In genomic region chr5:33489481-33490067, GRCh38 we compare ENCODE assay signal across 23 cellular contexts. TPM values are rescaled to one million over a fixed set of nuclear protein-coding genes. Genes with fewer than 3 reads are reported as not detected.
DNase-seq lines count a peak whose midpoint lies in the region; ATAC-seq, FAIRE-seq and TF ChIP-seq lines count a peak whose summit lies in the region.
"Had no signal": no experiment of that assay in that cellular context is flagged by ENCODE, and none has a peak within 500 bp of the region (broad histone marks: within the 10 kb centered on the region; RNA-seq: fewer than 3 reads in every experiment).

No MANE protein-coding gene starts in this region.

- H2BK12ac ChIP-seq in H9 (ENCODE audit: insufficient read length, low read depth, low read length) = no peak overlapping the region

- FAIRE-seq in K562 (lab: Jason Lieb, UNC) = no peak
- FAIRE-seq in H54 (lab: Jason Lieb, UNC) = no peak
- FAIRE-seq: GM12878, GM19239, HepG2 had no signal

- H3K23ac ChIP-seq in H9 (ENCODE audit: insufficient read length, low read depth, low read length) = no peak overlapping the region

- no peak overlapping the region for H2BK15ac ChIP-seq in H9 (ENCODE audit: low read depth, low read length)

- no peak overlapping the region for H3K4me3 Mint-ChIP-seq in H9
- H3K4me3 Mint-ChIP-seq: CD4-positive, CD25-positive, alpha-beta regulatory T cell; CD8-positive, alpha-beta memory T cell; HFFc6; IgD-negative memory B cell had no signal

- H2AFZ ChIP-seq in H9 (ENCODE audit: low read length) = no peak overlapping the region
- no peak overlapping the region for H2AFZ ChIP-seq in K562 (ENCODE audit: low read depth, low read length)

- no peak overlapping the region for H3T11ph ChIP-seq in H9 (ENCODE audit: low read length)

- DNase-seq in H9 = peak; percentile 56
- no peak for DNase-seq in K562 (ENCODE audit: extremely low read depth in 1 of 4, low spot score in 3 of 4)
- DNase-seq in left colon = peak in 1 of 2 donors; percentile 20
- no peak for DNase-seq in GM19238 (ENCODE audit: insufficient read length, low spot score)
- no peak for DNase-seq in H54 (ENCODE audit: insufficient read length, low spot score)
- DNase-seq: ACHN; BE2C; CD4-positive, CD25-positive, alpha-beta regulatory T cell; CD8-positive, alpha-beta memory T cell; COR-L47; DMS 273 treated with DMSO at 0.1 percent for 48 hours; DMS53; DND-41; EL; GOT3; HCEC 1CT; HFFc6; KG1 had no signal

- H3K14ac ChIP-seq in H9 (ENCODE audit: insufficient read depth, low read length) = no peak overlapping the region

- H2AK5ac ChIP-seq in H9 (ENCODE audit: insufficient read length, low read length) = no peak overlapping the region

- H3K23me2 ChIP-seq in H9 (ENCODE audit: insufficient read length, low read depth, low read length, poor library complexity, severe bottlenecking) = no peaks in the 10 kb centered on the region

- ATAC-seq in K562 (no peak), left colon (peak; percentile 81), GM21447 (IDR thresholded peaks at IDR 0.05; ENCODE audit: unreplicated experiment) (no peak)
- ATAC-seq: GM12878, HepG2 had no signal

- no peak overlapping the region for H3K4me2 ChIP-seq in H9 (ENCODE audit: insufficient read depth, insufficient read length, low read length)
- no peak overlapping the region for H3K4me2 ChIP-seq in K562 (ENCODE audit: insufficient read depth, low read length)

- H3K9ac ChIP-seq in H9 (ENCODE audit: extremely low read depth, insufficient read length, low read length) (no peak overlapping the region), K562 (ENCODE audit: insufficient read depth in 1 of 2, low read depth in 2 of 2, low read length in 2 of 2) (no peak overlapping the region)

- no peak overlapping the region for H4K5ac ChIP-seq in H9 (ENCODE audit: insufficient read length, low read depth, low read length)

- no peak for TF ChIP-seq RAD21 in K562 (CRISPR knock-in tag; conservative IDR thresholded peaks at IDR 0.05 in 1 of 2, IDR thresholded peaks at IDR 0.05 in 1 of 2)

- WGBS in H9 (ENCODE audit: extremely low coverage, insufficient read length, low lambda C conversion rate) = no CpG with 5 or more reads among the region's 6 CpGs
- 15% methylated on average over 6 of the region's 6 CpGs for WGBS in K562 (ENCODE audit: insufficient coverage, low coverage, missing lambda C conversion rate)

- CTCF ChIA-PET in K562 (lab: Yijun Ruan, JAX; ENCODE audit: low intra/inter-chr PET ratio) = no interaction called here

- H3K27me3 ChIP-seq in H9 (ENCODE audit: insufficient read depth, low read length) (no peaks in the 10 kb centered on the region), K562 (ENCODE audit: control insufficient read depth in 2 of 2, insufficient read depth in 2 of 2, low read length in 2 of 2) (peaks cover 0 to 7% of the 10 kb centered on the region in 2 experiments; a peak in 1 of 5 replicates)
- H3K27me3 ChIP-seq: BE2C had no signal

- no peak overlapping the region for H4K91ac ChIP-seq in H9 (ENCODE audit: insufficient read length, low read depth, low read length)

- POLR2A ChIA-PET in K562 (lab: Yijun Ruan, JAX) = interaction anchor here (0.9 to 2.9 kb wide), 2 partner anchors 12 to 28 kb away, joined by 3 to 10 read pairs; no protein-coding TSS in a partner anchor

- H2BK120ac ChIP-seq in H9 (ENCODE audit: low read depth, low read length, poor library complexity, severe bottlenecking) = no peak overlapping the region

- peaks cover 2 to 5% of the 10 kb centered on the region in 2 experiments; a peak in 4 of 5 replicates for H3K9me3 Mint-ChIP-seq in H9
- H3K9me3 Mint-ChIP-seq: CD4-positive, CD25-positive, alpha-beta regulatory T cell; CD8-positive, alpha-beta memory T cell; HFFc6; IgD-negative memory B cell had no signal

- H3K4me3 ChIP-seq in K562 = no peak overlapping the region
- H3K4me3 ChIP-seq: GM12878 had no signal

- TF ChIP-seq POLR2A in K562 (conservative IDR thresholded peaks at IDR 0.05) (no peak), H54 (IDR thresholded peaks at IDR 0.05; ENCODE audit: low read depth, low read length) (no peak)

- H3K18ac ChIP-seq in H9 (ENCODE audit: insufficient read length, low read depth, low read length) = no peak overlapping the region

- H3K36me3 Mint-ChIP-seq in H9 (ENCODE audit: insufficient read depth in 1 of 3, low read depth in 3 of 3) = peaks cover 6 to 20% (median 13%) of the 10 kb centered on the region in 3 experiments
- H3K36me3 Mint-ChIP-seq: CD4-positive, CD25-positive, alpha-beta regulatory T cell; CD8-positive, alpha-beta memory T cell; IgD-negative memory B cell had no signal

- no peak overlapping the region for H2BK5ac ChIP-seq in H9 (ENCODE audit: insufficient read length, low read length)

- in situ Hi-C loops in K562 (cut with MboI) = no loop called here

- no TSS peak for BruUV-seq in K562 (replicated peaks; lab: Mats Ljungman, UMichigan)

- H3K79me2 ChIP-seq in H9 (ENCODE audit: insufficient read depth, low read length) = no peaks in the 10 kb centered on the region
- no peaks in the 10 kb centered on the region for H3K79me2 ChIP-seq in K562 (ENCODE audit: control insufficient read depth, insufficient read depth, low read length)

- intact Hi-C loops in K562 (cut with micrococcal nuclease) = no loop called here
- intact Hi-C loops in left colon (cut with DNase I, micrococcal nuclease) = no loop called here

- H3K36me3 ChIP-seq in K562 (ENCODE audit: control insufficient read depth, insufficient read depth, low read length) = no peaks in the 10 kb centered on the region
- H3K36me3 ChIP-seq: BE2C had no signal

- H3K79me1 ChIP-seq in H9 (ENCODE audit: insufficient read depth, low read depth, low read length, poor library complexity, severe bottlenecking) = no peaks in the 10 kb centered on the region

- no peaks in the 10 kb centered on the region for H3K9me1 ChIP-seq in K562 (ENCODE audit: control insufficient read depth, insufficient read depth, low read length)

- no peak overlapping the region; a peak in 1 of 7 replicates for H3K27ac Mint-ChIP-seq in H9
- H3K27ac Mint-ChIP-seq: CD4-positive, CD25-positive, alpha-beta regulatory T cell; HFFc6; IgD-negative memory B cell had no signal

- TF ChIP-seq CTCF in H9 (conservative IDR thresholded peaks at IDR 0.05) (no peak), K562 (IDR thresholded peaks at IDR 0.05 in 2 of 3, conservative IDR thresholded peaks at IDR 0.05 in 1 of 3; ENCODE audit: insufficient read depth in 2 of 3, low read depth in 1 of 3, low read length in 3 of 3) (no peak)

- H3K9me3 ChIP-seq in H9 (ENCODE audit: control insufficient read depth, low read depth, low read length) = no peaks in the 10 kb centered on the region
- H3K9me3 ChIP-seq in K562 (replicated peaks; ENCODE audit: control insufficient read depth, insufficient read depth, low read depth, low read length) = no peaks in the 10 kb centered on the region
- H3K9me3 ChIP-seq: BE2C had no signal

- H2BK20ac ChIP-seq in H9 (ENCODE audit: low read depth, low read length, poor library complexity, severe bottlenecking) = no peak overlapping the region

- no peak for TF ChIP-seq EP300 in K562 (IDR thresholded peaks at IDR 0.05; ENCODE audit: low read length)

- H3K27ac ChIP-seq in H9 (ENCODE audit: insufficient read length, low read depth, low read length) (no peak overlapping the region), K562 (ENCODE audit: extremely low read depth, low read depth, low read length) (no peak overlapping the region)

- H3K4ac ChIP-seq in H9 (ENCODE audit: low read depth, low read length) = no peak overlapping the region

- no peaks in the 10 kb centered on the region for H3K4me1 ChIP-seq in H9 (ENCODE audit: insufficient read depth, low read length)
- H3K4me1 ChIP-seq in K562 (replicated peaks in 1 of 2; ENCODE audit: control insufficient read depth in 2 of 2, insufficient read depth in 2 of 2, low read length in 2 of 2) = peaks cover 0 to 4% of the 10 kb centered on the region in 2 experiments; a peak in 1 of 5 replicates
- H3K4me1 ChIP-seq: BE2C had no signal

- no peaks in the 10 kb centered on the region for H4K20me1 ChIP-seq in H9 (ENCODE audit: control insufficient read depth, insufficient read depth, insufficient read length)
- H4K20me1 ChIP-seq in K562 (replicated peaks; ENCODE audit: control insufficient read depth, insufficient read depth, low read length) = no peaks in the 10 kb centered on the region

- no peak overlapping the region for H4K8ac ChIP-seq in H9 (replicated peaks; ENCODE audit: insufficient read length, low read depth, low read length)

- H3K56ac ChIP-seq in H9 (ENCODE audit: insufficient read length, low read depth, low read length) = no peak overlapping the region

- peaks cover 40 to 54% of the 10 kb centered on the region in 2 experiments for H3K4me1 Mint-ChIP-seq in H9

- no peaks in the 10 kb centered on the region for H3K27me3 Mint-ChIP-seq in H9 (ENCODE audit: low read depth)
- H3K27me3 Mint-ChIP-seq: CD8-positive, alpha-beta memory T cell; IgD-negative memory B cell had no signal

RNA-seq across cellular contexts. Expression of gene TARS1, which starts 48.8 kb away (rescaled TPM):
- total RNA-seq in H9 (2021) (388 and 417 TPM in 2 replicates), K562 (2014; rRNA removed) (313 and 459 TPM in 2 replicates), K562 (2014; rRNA removed; fragmentation: Illumina TruSeq; extraction: Trizol) (518 and 562 TPM in 2 replicates), K562 (2015; rRNA removed; fragmentation: Illumina TruSeq; extraction: Trizol) (396 and 450 TPM in 2 replicates), K562 (2021) (328 and 333 TPM in 2 replicates), left colon (100 to 1,000 TPM; 103 to 163 TPM)
- 103 and 264 TPM in 2 replicates for total RNA-seq in K562 (2011; cell fraction: chromatin; rRNA removed; ENCODE audit: low replicate concordance)
- total RNA-seq in K562 (2011; cell fraction: nucleolus; rRNA removed) = 71.0 and 79.4 TPM in 2 replicates
- total RNA-seq in K562 (2011; cell fraction: nucleoplasm; rRNA removed) = 118 and 145 TPM in 2 replicates
- polyA plus RNA-seq in K562 (2011; rRNA removed) (219 and 292 TPM in 2 replicates), K562 (2014; fragmentation: Illumina TruSeq; extraction: Trizol) (369 and 439 TPM in 2 replicates), K562 (2014; fragmentation: Nextera tagmentation; extraction: Ambion mirVana) (100 to 1,000 TPM; 263 to 497 TPM), K562 (2014; rRNA removed) (352 and 378 TPM in 2 replicates)
- 64.6 and 107 TPM in 2 replicates for polyA plus RNA-seq in K562 (2011; cell fraction: cytosol; rRNA removed)
- 76.5 and 142 TPM in 2 replicates for polyA plus RNA-seq in K562 (2011; cell fraction: nucleus; rRNA removed)
- polyA plus RNA-seq in K562 (2012) = 257 and 341 TPM in 2 replicates
- 320 and 372 TPM in 2 replicates for polyA minus RNA-seq in K562 (2011; rRNA and poly(A)+ RNA removed)
- polyA minus RNA-seq in K562 (2011; cell fraction: cytosol; rRNA and poly(A)+ RNA removed) = 125 and 132 TPM in 2 replicates
- 48.9 and 142 TPM in 2 replicates for polyA minus RNA-seq in K562 (2011; cell fraction: nucleus; rRNA and poly(A)+ RNA removed)
